1 cellular context compared by ENCODE assay signal in the genomic region with DNA sequence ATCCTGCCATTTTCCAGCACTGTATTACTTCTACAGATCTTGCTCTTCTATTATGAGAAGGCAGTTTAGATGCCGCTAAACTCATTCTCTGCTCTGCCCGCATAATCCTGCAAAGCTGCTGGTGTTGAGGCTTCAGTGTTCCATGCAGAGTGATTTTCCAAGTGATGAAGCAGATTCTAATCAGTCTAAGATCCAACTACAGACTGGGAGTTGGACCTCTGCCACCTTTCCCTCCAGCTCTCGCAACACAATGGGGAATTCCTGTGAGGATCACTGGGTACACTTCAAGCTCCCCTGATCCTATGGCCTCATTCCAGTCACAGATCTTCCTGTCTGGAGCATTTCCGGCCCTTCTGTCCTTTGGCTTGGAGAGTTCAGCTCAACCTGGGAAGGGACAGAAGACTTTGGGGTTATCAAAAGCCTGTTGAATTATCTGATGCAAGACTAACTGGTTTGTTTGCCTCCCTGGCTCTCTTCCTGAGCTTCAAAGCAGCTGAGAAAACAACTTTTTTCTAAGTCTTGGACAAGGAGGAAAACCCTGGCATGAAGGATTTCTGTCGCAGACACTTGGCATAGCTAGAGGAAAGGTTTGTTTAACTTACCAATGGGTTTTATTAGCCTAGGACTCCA.
A peak's percentile ranks its signal among the peaks of the same experiment; 100 is the strongest.
TF ChIP-seq lines count a peak whose summit lies in the region.

No MANE protein-coding gene starts in this region.

TF ChIP-seq in HepG2, 621 proteins besides CTCF, POLR2A, EP300 and RAD21 (continued from another document and continues in another):
- TF ChIP-seq, protein P1, sequence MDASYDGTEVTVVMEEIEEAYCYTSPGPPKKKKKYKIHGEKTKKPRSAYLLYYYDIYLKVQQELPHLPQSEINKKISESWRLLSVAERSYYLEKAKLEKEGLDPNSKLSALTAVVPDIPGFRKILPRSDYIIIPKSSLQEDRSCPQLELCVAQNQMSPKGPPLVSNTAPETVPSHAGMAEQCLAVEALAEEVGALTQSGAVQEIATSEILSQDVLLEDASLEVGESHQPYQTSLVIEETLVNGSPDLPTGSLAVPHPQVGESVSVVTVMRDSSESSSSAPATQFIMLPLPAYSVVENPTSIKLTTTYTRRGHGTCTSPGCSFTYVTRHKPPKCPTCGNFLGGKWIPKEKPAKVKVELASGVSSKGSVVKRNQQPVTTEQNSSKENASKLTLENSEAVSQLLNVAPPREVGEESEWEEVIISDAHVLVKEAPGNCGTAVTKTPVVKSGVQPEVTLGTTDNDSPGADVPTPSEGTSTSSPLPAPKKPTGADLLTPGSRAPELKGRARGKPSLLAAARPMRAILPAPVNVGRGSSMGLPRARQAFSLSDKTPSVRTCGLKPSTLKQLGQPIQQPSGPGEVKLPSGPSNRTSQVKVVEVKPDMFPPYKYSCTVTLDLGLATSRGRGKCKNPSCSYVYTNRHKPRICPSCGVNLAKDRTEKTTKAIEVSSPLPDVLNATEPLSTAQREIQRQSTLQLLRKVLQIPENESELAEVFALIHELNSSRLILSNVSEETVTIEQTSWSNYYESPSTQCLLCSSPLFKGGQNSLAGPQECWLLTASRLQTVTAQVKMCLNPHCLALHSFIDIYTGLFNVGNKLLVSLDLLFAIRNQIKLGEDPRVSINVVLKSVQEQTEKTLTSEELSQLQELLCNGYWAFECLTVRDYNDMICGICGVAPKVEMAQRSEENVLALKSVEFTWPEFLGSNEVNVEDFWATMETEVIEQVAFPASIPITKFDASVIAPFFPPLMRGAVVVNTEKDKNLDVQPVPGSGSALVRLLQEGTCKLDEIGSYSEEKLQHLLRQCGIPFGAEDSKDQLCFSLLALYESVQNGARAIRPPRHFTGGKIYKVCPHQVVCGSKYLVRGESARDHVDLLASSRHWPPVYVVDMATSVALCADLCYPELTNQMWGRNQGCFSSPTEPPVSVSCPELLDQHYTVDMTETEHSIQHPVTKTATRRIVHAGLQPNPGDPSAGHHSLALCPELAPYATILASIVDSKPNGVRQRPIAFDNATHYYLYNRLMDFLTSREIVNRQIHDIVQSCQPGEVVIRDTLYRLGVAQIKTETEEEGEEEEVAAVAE (CRISPR knock-in tag; IDR thresholded peaks at IDR 0.05; ENCODE audit: borderline replicate concordance), result no peak
- TF ChIP-seq TBX3 (IDR thresholded peaks at IDR 0.05; ENCODE audit: borderline replicate concordance) (0 out of 2 replicates have a peak, but pooled peaks have one; percentile 36), ZNF441 (CRISPR knock-in tag; IDR thresholded peaks at IDR 0.05; ENCODE audit: borderline replicate concordance) (0 out of 2 replicates have a peak, but pooled peaks have one; percentile 13), SAP130 (CRISPR knock-in tag; IDR thresholded peaks at IDR 0.05; ENCODE audit: low read depth) (peak; percentile 71), FOXO1 (CRISPR knock-in tag; IDR thresholded peaks at IDR 0.05) (peak; percentile 58; the same call in 1 of the 2 replicates), TGIF2 (CRISPR knock-in tag; IDR thresholded peaks at IDR 0.05) (0 out of 2 replicates have a peak, but pooled peaks have one; percentile 32), ZNF792 (CRISPR knock-in tag; IDR thresholded peaks at IDR 0.05) (0 out of 2 replicates have a peak, but pooled peaks have one; percentile 46), HDAC2 (CRISPR knock-in tag; IDR thresholded peaks at IDR 0.05) (peak; percentile 84), NFKBIZ (CRISPR knock-in tag; IDR thresholded peaks at IDR 0.05) (no peak; the same call in 1 of the 2 replicates), ZNF781 (CRISPR knock-in tag; IDR thresholded peaks at IDR 0.05; ENCODE audit: borderline replicate concordance, not compliant biosample characterization) (peak; percentile 57), ELF1 (CRISPR knock-in tag; IDR thresholded peaks at IDR 0.05) (peak; percentile 56), FOXK1 (CRISPR knock-in tag; IDR thresholded peaks at IDR 0.05; ENCODE audit: borderline replicate concordance, low read depth) (peak; percentile 77; the same call in 1 of the 2 replicates), ATF1 (CRISPR knock-in tag; IDR thresholded peaks at IDR 0.05) (peak; percentile 45; the same call in 1 of the 2 replicates), ARNT (IDR thresholded peaks at IDR 0.05) (no peak), U2AF1 (optimal IDR thresholded peaks at IDR 0.05; ENCODE audit: low read depth, low read length) (no peak), HOXA9 (CRISPR knock-in tag; IDR thresholded peaks at IDR 0.05; ENCODE audit: borderline replicate concordance) (no peak), ZNF670 (CRISPR knock-in tag; IDR thresholded peaks at IDR 0.05; ENCODE audit: borderline replicate concordance) (no peak), ELF3 (CRISPR knock-in tag; IDR thresholded peaks at IDR 0.05) (peak; percentile 89), NCOR1 (IDR thresholded peaks at IDR 0.05; ENCODE audit: borderline replicate concordance, low read length) (peak; percentile 51; the same call in 1 of the 2 replicates), DNMT3B (CRISPR knock-in tag; conservative IDR thresholded peaks at IDR 0.05) (0 out of 2 replicates have a peak, but pooled peaks have one; percentile 68), BCL6 (CRISPR knock-in tag; IDR thresholded peaks at IDR 0.05) (peak; percentile 89), SMAD3 (CRISPR knock-in tag; IDR thresholded peaks at IDR 0.05) (peak; percentile 63; the same call in 1 of the 2 replicates), ZMYM3 (CRISPR knock-in tag; IDR thresholded peaks at IDR 0.05) (peak; percentile 60; the same call in 1 of the 2 replicates), ZNF614 (CRISPR knock-in tag; IDR thresholded peaks at IDR 0.05; ENCODE audit: borderline replicate concordance) (peak; percentile 60; the same call in 1 of the 2 replicates), KDM4B (CRISPR knock-in tag; IDR thresholded peaks at IDR 0.05) (peak; percentile 62; the same call in 1 of the 2 replicates), GATAD1 (CRISPR knock-in tag; IDR thresholded peaks at IDR 0.05) (no peak), GFI1 (CRISPR knock-in tag; IDR thresholded peaks at IDR 0.05; ENCODE audit: borderline replicate concordance) (peak; percentile 68; the same call in 1 of the 2 replicates), ZFP36L1 (CRISPR knock-in tag; IDR thresholded peaks at IDR 0.05) (no peak), NFYB (CRISPR knock-in tag; IDR thresholded peaks at IDR 0.05) (no peak), ZSCAN21 (CRISPR knock-in tag; IDR thresholded peaks at IDR 0.05; ENCODE audit: borderline replicate concordance) (no peak), CBX2 (IDR thresholded peaks at IDR 0.05; ENCODE audit: low read depth, low read length) (no peak), CBX2 (CRISPR knock-in tag; IDR thresholded peaks at IDR 0.05; ENCODE audit: low read depth) (no peak), SKI (IDR thresholded peaks at IDR 0.05; ENCODE audit: partially characterized antibody) (peak; percentile 98), ZNF292 (CRISPR knock-in tag; IDR thresholded peaks at IDR 0.05; ENCODE audit: borderline replicate concordance, low read depth) (peak; percentile 77; the same call in 1 of the 2 replicates), HNF4A (CRISPR knock-in tag; IDR thresholded peaks at IDR 0.05) (peak; percentile 60), MED13 (CRISPR knock-in tag; IDR thresholded peaks at IDR 0.05) (no peak), CEBPG (CRISPR knock-in tag; IDR thresholded peaks at IDR 0.05) (peak; percentile 75)
- TF ChIP-seq, protein P2, sequence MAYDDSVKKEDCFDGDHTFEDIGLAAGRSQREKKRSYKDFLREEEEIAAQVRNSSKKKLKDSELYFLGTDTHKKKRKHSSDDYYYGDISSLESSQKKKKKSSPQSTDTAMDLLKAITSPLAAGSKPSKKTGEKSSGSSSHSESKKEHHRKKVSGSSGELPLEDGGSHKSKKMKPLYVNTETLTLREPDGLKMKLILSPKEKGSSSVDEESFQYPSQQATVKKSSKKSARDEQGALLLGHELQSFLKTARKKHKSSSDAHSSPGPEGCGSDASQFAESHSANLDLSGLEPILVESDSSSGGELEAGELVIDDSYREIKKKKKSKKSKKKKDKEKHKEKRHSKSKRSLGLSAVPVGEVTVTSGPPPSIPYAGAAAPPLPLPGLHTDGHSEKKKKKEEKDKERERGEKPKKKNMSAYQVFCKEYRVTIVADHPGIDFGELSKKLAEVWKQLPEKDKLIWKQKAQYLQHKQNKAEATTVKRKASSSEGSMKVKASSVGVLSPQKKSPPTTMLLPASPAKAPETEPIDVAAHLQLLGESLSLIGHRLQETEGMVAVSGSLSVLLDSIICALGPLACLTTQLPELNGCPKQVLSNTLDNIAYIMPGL (CRISPR knock-in tag; IDR thresholded peaks at IDR 0.05; ENCODE audit: borderline replicate concordance in 1 of 2, low read depth in 1 of 2), result 0 out of 4 replicates have a peak, but pooled peaks of 1 of the 2 experiments have one; percentile 13
- TF ChIP-seq, protein P3, sequence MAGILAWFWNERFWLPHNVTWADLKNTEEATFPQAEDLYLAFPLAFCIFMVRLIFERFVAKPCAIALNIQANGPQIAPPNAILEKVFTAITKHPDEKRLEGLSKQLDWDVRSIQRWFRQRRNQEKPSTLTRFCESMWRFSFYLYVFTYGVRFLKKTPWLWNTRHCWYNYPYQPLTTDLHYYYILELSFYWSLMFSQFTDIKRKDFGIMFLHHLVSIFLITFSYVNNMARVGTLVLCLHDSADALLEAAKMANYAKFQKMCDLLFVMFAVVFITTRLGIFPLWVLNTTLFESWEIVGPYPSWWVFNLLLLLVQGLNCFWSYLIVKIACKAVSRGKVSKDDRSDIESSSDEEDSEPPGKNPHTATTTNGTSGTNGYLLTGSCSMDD (CRISPR knock-in tag; IDR thresholded peaks at IDR 0.05), result no peak
- TF ChIP-seq, protein P4, sequence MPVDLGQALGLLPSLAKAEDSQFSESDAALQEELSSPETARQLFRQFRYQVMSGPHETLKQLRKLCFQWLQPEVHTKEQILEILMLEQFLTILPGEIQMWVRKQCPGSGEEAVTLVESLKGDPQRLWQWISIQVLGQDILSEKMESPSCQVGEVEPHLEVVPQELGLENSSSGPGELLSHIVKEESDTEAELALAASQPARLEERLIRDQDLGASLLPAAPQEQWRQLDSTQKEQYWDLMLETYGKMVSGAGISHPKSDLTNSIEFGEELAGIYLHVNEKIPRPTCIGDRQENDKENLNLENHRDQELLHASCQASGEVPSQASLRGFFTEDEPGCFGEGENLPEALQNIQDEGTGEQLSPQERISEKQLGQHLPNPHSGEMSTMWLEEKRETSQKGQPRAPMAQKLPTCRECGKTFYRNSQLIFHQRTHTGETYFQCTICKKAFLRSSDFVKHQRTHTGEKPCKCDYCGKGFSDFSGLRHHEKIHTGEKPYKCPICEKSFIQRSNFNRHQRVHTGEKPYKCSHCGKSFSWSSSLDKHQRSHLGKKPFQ (CRISPR knock-in tag; IDR thresholded peaks at IDR 0.05; ENCODE audit: insufficient replicate concordance), result no peak
- TF ChIP-seq, protein P5, sequence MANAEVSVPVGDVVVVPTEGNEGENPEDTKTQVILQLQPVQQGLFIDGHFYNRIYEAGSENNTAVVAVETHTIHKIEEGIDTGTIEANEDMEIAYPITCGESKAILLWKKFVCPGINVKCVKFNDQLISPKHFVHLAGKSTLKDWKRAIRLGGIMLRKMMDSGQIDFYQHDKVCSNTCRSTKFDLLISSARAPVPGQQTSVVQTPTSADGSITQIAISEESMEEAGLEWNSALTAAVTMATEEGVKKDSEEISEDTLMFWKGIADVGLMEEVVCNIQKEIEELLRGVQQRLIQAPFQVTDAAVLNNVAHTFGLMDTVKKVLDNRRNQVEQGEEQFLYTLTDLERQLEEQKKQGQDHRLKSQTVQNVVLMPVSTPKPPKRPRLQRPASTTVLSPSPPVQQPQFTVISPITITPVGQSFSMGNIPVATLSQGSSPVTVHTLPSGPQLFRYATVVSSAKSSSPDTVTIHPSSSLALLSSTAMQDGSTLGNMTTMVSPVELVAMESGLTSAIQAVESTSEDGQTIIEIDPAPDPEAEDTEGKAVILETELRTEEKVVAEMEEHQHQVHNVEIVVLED (CRISPR knock-in tag; IDR thresholded peaks at IDR 0.05; ENCODE audit: borderline replicate concordance), result no peak
- TF ChIP-seq, protein P6, sequence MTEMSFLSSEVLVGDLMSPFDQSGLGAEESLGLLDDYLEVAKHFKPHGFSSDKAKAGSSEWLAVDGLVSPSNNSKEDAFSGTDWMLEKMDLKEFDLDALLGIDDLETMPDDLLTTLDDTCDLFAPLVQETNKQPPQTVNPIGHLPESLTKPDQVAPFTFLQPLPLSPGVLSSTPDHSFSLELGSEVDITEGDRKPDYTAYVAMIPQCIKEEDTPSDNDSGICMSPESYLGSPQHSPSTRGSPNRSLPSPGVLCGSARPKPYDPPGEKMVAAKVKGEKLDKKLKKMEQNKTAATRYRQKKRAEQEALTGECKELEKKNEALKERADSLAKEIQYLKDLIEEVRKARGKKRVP (CRISPR knock-in tag; IDR thresholded peaks at IDR 0.05), result peak in 1 of 2 experiments; percentile 94; a peak in 2 of 4 replicates
- TF ChIP-seq, protein P7, sequence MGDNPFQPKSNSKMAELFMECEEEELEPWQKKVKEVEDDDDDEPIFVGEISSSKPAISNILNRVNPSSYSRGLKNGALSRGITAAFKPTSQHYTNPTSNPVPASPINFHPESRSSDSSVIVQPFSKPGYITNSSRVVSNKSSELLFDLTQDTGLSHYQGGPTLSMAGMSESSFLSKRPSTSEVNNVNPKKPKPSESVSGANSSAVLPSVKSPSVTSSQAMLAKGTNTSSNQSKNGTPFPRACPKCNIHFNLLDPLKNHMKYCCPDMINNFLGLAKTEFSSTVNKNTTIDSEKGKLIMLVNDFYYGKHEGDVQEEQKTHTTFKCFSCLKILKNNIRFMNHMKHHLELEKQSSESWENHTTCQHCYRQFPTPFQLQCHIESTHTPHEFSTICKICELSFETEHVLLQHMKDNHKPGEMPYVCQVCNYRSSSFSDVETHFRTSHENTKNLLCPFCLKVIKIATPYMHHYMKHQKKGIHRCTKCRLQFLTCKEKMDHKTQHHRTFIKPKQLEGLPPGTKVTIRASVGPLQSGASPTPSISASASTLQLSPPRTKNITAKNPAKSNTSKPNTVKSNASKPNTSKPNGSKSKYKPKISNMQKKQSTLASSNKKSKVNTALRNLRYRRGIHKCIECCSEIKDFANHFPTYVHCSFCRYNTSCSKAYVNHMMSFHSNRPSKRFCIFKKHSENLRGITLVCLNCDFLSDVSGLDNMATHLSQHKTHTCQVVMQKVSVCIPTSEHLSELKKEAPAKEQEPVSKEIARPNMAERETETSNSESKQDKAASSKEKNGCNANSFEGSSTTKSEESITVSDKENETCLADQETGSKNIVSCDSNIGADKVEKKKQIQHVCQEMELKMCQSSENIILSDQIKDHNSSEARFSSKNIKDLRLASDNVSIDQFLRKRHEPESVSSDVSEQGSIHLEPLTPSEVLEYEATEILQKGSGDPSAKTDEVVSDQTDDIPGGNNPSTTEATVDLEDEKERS (CRISPR knock-in tag; IDR thresholded peaks at IDR 0.05), result peak; percentile 73; the same call in 1 of the 2 replicates
- TF ChIP-seq, protein P8, sequence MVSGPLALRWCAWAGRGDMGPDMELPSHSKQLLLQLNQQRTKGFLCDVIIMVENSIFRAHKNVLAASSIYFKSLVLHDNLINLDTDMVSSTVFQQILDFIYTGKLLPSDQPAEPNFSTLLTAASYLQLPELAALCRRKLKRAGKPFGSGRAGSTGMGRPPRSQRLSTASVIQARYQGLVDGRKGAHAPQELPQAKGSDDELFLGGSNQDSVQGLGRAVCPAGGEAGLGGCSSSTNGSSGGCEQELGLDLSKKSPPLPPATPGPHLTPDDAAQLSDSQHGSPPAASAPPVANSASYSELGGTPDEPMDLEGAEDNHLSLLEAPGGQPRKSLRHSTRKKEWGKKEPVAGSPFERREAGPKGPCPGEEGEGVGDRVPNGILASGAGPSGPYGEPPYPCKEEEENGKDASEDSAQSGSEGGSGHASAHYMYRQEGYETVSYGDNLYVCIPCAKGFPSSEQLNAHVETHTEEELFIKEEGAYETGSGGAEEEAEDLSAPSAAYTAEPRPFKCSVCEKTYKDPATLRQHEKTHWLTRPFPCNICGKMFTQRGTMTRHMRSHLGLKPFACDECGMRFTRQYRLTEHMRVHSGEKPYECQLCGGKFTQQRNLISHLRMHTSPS (CRISPR knock-in tag; IDR thresholded peaks at IDR 0.05; ENCODE audit: low read depth), result peak; percentile 53; the same call in 1 of the 2 replicates
